Comparison of ENCODE assay signal across 2 cellular contexts in the genomic region with DNA sequence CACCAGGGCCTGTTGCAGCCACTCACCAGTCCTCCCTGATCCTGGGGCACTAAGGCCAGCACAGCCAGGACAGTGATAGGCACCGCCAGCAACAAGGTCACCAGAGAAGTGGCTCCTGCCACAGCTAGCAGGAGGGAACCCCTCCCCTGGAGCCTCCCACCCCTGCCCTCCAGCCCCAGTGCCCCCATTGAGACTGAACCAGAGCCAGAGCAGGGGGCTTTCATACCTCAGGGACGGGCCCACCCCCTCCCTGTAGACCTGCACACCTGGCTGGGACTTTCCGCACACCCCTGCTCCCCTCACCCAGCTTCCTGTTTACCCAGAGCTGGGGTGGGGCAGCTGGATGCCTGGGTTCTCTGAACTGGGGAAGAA.
TF ChIP-seq lines count a peak whose summit lies in the region.

Gene LTB, minus strand, starts transcription at position 195 of the 372 bp plus-strand sequence. Its CDS starts 7 bp downstream, at position 188.

TF ChIP-seq in SK-N-SH, 30 proteins besides CTCF, POLR2A, EP300 and RAD21 (continued from another document):
- TF ChIP-seq, protein P1, sequence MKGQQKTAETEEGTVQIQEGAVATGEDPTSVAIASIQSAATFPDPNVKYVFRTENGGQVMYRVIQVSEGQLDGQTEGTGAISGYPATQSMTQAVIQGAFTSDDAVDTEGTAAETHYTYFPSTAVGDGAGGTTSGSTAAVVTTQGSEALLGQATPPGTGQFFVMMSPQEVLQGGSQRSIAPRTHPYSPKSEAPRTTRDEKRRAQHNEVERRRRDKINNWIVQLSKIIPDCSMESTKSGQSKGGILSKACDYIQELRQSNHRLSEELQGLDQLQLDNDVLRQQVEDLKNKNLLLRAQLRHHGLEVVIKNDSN (IDR thresholded peaks at IDR 0.05; ENCODE audit: borderline replicate concordance, low read depth): no peak
- TF ChIP-seq NRF1 (IDR thresholded peaks at IDR 0.05; ENCODE audit: low read depth, low read length) (no peak), NFIC (IDR thresholded peaks at IDR 0.05; ENCODE audit: borderline replicate concordance) (no peak), RXRA (IDR thresholded peaks at IDR 0.05; ENCODE audit: borderline replicate concordance, low read depth) (no peak), JUND (IDR thresholded peaks at IDR 0.05) (no peak)

TF ChIP-seq in SK-N-SH treated with all-trans-retinoic acid at 6 μM for 48 hours, 23 proteins besides CTCF, POLR2A, EP300 and RAD21 (continued from another document):
- no peak for TF ChIP-seq TCF4 (CRISPR knock-in tag; IDR thresholded peaks at IDR 0.05; ENCODE audit: borderline replicate concordance)
- no peak for TF ChIP-seq SNAI2 (CRISPR knock-in tag; IDR thresholded peaks at IDR 0.05)
- no peak for TF ChIP-seq ESRRG (CRISPR knock-in tag; IDR thresholded peaks at IDR 0.05)
- TF ChIP-seq, protein P2, sequence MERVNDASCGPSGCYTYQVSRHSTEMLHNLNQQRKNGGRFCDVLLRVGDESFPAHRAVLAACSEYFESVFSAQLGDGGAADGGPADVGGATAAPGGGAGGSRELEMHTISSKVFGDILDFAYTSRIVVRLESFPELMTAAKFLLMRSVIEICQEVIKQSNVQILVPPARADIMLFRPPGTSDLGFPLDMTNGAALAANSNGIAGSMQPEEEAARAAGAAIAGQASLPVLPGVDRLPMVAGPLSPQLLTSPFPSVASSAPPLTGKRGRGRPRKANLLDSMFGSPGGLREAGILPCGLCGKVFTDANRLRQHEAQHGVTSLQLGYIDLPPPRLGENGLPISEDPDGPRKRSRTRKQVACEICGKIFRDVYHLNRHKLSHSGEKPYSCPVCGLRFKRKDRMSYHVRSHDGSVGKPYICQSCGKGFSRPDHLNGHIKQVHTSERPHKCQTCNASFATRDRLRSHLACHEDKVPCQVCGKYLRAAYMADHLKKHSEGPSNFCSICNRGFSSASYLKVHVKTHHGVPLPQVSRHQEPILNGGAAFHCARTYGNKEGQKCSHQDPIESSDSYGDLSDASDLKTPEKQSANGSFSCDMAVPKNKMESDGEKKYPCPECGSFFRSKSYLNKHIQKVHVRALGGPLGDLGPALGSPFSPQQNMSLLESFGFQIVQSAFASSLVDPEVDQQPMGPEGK (CRISPR knock-in tag; IDR thresholded peaks at IDR 0.05; ENCODE audit: borderline replicate concordance): no peak
- no peak for TF ChIP-seq ZC3H10 (CRISPR knock-in tag; IDR thresholded peaks at IDR 0.05)
TF ChIP-seq in SK-N-SH treated with all-trans-retinoic acid at 6 μM for 48 hours: peak in this region for 0.
